28 cellular contexts compared by ENCODE assay signal in the genomic region with DNA sequence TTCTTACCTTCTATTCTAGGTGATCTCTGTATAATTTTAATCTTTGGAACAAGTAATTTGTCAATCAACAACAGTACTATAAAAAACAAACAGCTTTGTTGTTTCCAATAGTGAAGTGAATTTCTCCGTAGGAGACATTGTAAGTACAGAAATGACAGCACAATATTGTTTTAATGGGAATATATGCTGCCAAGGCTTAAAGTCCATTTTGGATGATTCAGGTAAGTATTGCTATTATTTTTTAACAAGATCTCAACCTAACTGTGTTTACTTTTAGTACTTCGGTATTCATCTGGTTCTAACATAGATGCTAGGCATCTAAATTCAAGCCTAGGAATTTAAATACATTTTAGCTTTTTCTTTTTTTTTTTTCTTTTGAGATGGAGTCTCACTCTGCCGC.
"Had no signal": no experiment of that assay in that cellular context is flagged by ENCODE, and none has a peak within 500 bp of the region (broad histone marks: within the 10 kb centered on the region; RNA-seq: fewer than 3 reads in every experiment).

No MANE protein-coding gene starts in this region.

- H3K4me3 ChIP-seq: colonic mucosa, coronary artery, dorsolateral prefrontal cortex, esophagus muscularis mucosa, esophagus squamous epithelium, gastrocnemius medialis, gastroesophageal sphincter, heart left ventricle, heart right ventricle had no signal

- H3K9me3 ChIP-seq: colonic mucosa, esophagus muscularis mucosa, esophagus squamous epithelium, gastrocnemius medialis, gastroesophageal sphincter had no signal

- H3K27ac ChIP-seq: colonic mucosa, coronary artery, dorsolateral prefrontal cortex, epithelial cell of prostate, esophagus muscularis mucosa, esophagus squamous epithelium, foreskin keratinocyte, gastrocnemius medialis, gastroesophageal sphincter, heart left ventricle, heart right ventricle had no signal

- H3K4me1 ChIP-seq: foreskin keratinocyte had no signal

- DNase-seq: colonic mucosa; cortex of kidney; dermis blood vessel endothelial cell; dorsolateral prefrontal cortex; effector CD4-positive, alpha-beta T cell; effector CD8-positive, alpha-beta T cell; effector memory CD4-positive, alpha-beta T cell; effector memory CD8-positive, alpha-beta T cell; endodermal cell; erythroblast; esophagus squamous epithelium; foreskin fibroblast; foreskin keratinocyte; foreskin melanocyte; gastrocnemius medialis; glutamatergic neuron; head of caudate nucleus; heart left ventricle; heart right ventricle had no signal

- H3K36me3 ChIP-seq: colonic mucosa, esophagus muscularis mucosa, esophagus squamous epithelium, gastrocnemius medialis, gastroesophageal sphincter, heart left ventricle, heart right ventricle had no signal

- H3K27me3 ChIP-seq: colonic mucosa, dorsolateral prefrontal cortex, esophagus muscularis mucosa, esophagus squamous epithelium, foreskin keratinocyte, gastrocnemius medialis, gastroesophageal sphincter, heart left ventricle had no signal

- ATAC-seq: effector memory CD8-positive, alpha-beta T cell; esophagus mucosa; foreskin keratinocyte; gastrocnemius medialis; gastroesophageal sphincter; heart left ventricle; heart right ventricle had no signal

- FAIRE-seq: colon, endometrium, endothelial cell of umbilical vein, frontal cortex had no signal
